In the genomic region with DNA sequence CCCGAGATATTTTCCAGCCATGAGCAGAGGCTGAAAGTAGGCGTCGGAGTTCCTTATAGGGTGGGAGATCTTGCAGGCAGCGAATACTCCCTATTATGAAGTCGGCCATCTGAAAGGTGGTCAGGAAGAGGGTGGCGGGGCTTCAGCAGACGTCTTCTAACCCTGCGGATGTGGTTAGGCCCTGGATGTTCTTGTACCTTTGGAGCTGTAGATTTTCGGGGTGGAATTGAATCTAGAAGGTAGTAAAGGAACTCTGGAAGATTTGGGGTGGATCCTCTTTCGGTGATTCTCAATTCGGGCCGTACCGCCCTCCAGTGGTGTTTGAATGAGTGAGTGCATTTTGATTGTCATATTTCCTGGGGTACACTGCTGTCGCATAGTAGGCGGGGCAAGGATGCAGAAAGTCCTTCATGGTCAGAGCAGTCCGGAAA, we compare ENCODE assay signal across 8 cellular contexts. TPM values are rescaled to one million over a fixed set of nuclear protein-coding genes. Genes with fewer than 3 reads are reported as not detected.
DNase-seq lines count a peak whose midpoint lies in the region; ATAC-seq and TF ChIP-seq lines count a peak whose summit lies in the region.

No MANE protein-coding gene starts in this region.

- TF ChIP-seq CTCF in AG10803 (conservative IDR thresholded peaks at IDR 0.05; ENCODE audit: low read length), result peak; percentile 70

- ATAC-seq in GM18873 (IDR thresholded peaks at IDR 0.05; ENCODE audit: low FRiP score, unreplicated experiment) (peak; percentile 57), HG03139 (IDR thresholded peaks at IDR 0.05; ENCODE audit: unreplicated experiment) (peak; percentile 74), left colon (peak; percentile 71)

- peak; percentile 50 for DNase-seq in AG10803 (ENCODE audit: low read depth)
- peak; percentile 38 for DNase-seq in NCI-H2196 (lab: John Stamatoyannopoulos, UW; ENCODE audit: unreplicated experiment)
- DNase-seq in activated CD4-positive, CD25-positive, alpha-beta regulatory T cell treated with anti-CD3 and anti-CD28 coated beads, Interleukin-2, amount 50 U/mL, for 16 hours (ENCODE audit: low read depth, low spot score), result peak; percentile 47
- DNase-seq in cerebellar cortex (ENCODE audit: low spot score), result peak; percentile 82
- DNase-seq in left colon, result peak; percentile 47 to 67
- peak; percentile 43 to 54 for DNase-seq in stimulated activated CD4-positive, alpha-beta T cell treated with anti-CD3 and anti-CD28 coated beads, Interleukin-2, amount 100 ng/mL, for 48 hours

- H3K4me3 ChIP-seq in AG10803 (ENCODE audit: low read length), result peak overlapping the region; percentile 99

- intact Hi-C loops in left colon (cut with DNase I, micrococcal nuclease), result loop anchor here in 1 of 2 donors (5.0 kb wide), 2 partner anchors 46 to 276 kb away; partner anchors contain the start of gene CNOT4

RNA-seq across cellular contexts. Expression of gene NUP205, which starts 0.6 kb away (rescaled TPM):
- 10 to 100 TPM; 25.8 to 36.8 TPM for total RNA-seq in left colon

RNA-seq across cellular contexts. Expression of gene CNOT4, which starts 48.5 kb away (rescaled TPM):
- total RNA-seq in left colon, result 10 to 100 TPM; 17.4 to 21.0 TPM

Comparison
In these comparisons a context has a peak if more than half of its experiments do, and no peak if none do; other contexts are left out.
1. Peak in every context shown above with its lines: DNase-seq, ATAC-seq and H3K4me3 ChIP-seq.